In genomic region chr9:95952471-95952870, GRCh38 we compare ENCODE assay signal across 28 cellular contexts.
"Had no signal": no experiment of that assay in that cellular context is flagged by ENCODE, and none has a peak within 500 bp of the region (broad histone marks: within the 10 kb centered on the region; RNA-seq: fewer than 3 reads in every experiment).

No MANE protein-coding gene starts in this region.

- H3K27ac ChIP-seq: brain microvascular endothelial cell, coronary artery, dorsolateral prefrontal cortex, esophagus muscularis mucosa, gastroesophageal sphincter had no signal

- H3K27me3 Mint-ChIP-seq: activated CD4-positive, alpha-beta memory T cell treated with anti-CD3 and anti-CD28 coated beads, Interleukin-2, amount 10 ng/mL, durations not matched to agents 7 days and 5 days; activated CD4-positive, alpha-beta T cell treated with anti-CD3 and anti-CD28 coated beads, Interleukin-2, amount 10 ng/mL, durations not matched to agents 7 days and 5 days; activated naive CD4-positive, alpha-beta T cell treated with anti-CD3 and anti-CD28 coated beads, Interleukin-2, amount 10 ng/mL, durations not matched to agents 7 days and 5 days; activated naive CD8-positive, alpha-beta T cell treated with anti-CD3 and anti-CD28 coated beads, Interleukin-2, amount 10 ng/mL, durations not matched to agents 7 days and 5 days; activated T-cell treated with anti-CD3 and anti-CD28 coated beads, Interleukin-2, amount 50 U/mL, for 24 hours; central memory CD8-positive, alpha-beta T cell; dendritic cell treated with granulocyte-macrophage colony-stimulating factor and Interleukin-4, amounts not matched to agents 40 ng/mL and 50 ng/mL, for 4 days had no signal

- DNase-seq: activated CD4-positive, alpha-beta memory T cell treated with anti-CD3 and anti-CD28 coated beads, Interleukin-2, amount 10 ng/mL, durations not matched to agents 7 days and 5 days; activated CD4-positive, alpha-beta T cell treated with anti-CD3 and anti-CD28 coated beads for 1 hour; activated CD4-positive, alpha-beta T cell treated with anti-CD3 and anti-CD28 coated beads for 4 hours; activated CD4-positive, alpha-beta T cell treated with anti-CD3 and anti-CD28 coated beads, Interleukin-2, amount 10 ng/mL, durations not matched to agents 7 days and 5 days; activated CD4-positive, alpha-beta T cell treated with anti-CD3 and anti-CD28 coated beads, Interleukin-2, amount 50 U/mL, for 4 hours; activated CD4-positive, CD25-positive, alpha-beta regulatory T cell; activated CD8-positive, alpha-beta memory T cell treated with anti-CD3 and anti-CD28 coated beads, Interleukin-2, amount 50 U/mL, for 48 hours; activated gamma-delta T cell; activated naive CD4-positive, alpha-beta T cell; activated naive CD4-positive, alpha-beta T cell treated with anti-CD3 and anti-CD28 coated beads, Interleukin-2, amount 10 ng/mL, durations not matched to agents 7 days and 5 days; activated naive CD8-positive, alpha-beta T cell treated with anti-CD3 and anti-CD28 coated beads, Interleukin-2, amount 10 ng/mL, durations not matched to agents 7 days and 5 days; activated T-cell treated with anti-CD3 and anti-CD28 coated beads for 4 hours; activated T-cell treated with anti-CD3 and anti-CD28 coated beads, Interleukin-2, amount 50 U/mL, for 24 hours; activated T-cell treated with anti-CD3 and anti-CD28 coated beads, Interleukin-2, amount 50 U/mL, for 72 hours; amniotic stem cell; anterior cingulate cortex; brain microvascular endothelial cell; dorsolateral prefrontal cortex; effector memory CD4-positive, alpha-beta T cell; endodermal cell; foreskin melanocyte; T-helper 2 cell had no signal

- H3K4me1 Mint-ChIP-seq: endodermal cell had no signal

- H3K4me3 Mint-ChIP-seq: activated CD4-positive, alpha-beta memory T cell treated with anti-CD3 and anti-CD28 coated beads, Interleukin-2, amount 10 ng/mL, durations not matched to agents 7 days and 5 days; activated CD4-positive, alpha-beta T cell treated with anti-CD3 and anti-CD28 coated beads, Interleukin-2, amount 10 ng/mL, durations not matched to agents 7 days and 5 days; activated naive CD4-positive, alpha-beta T cell treated with anti-CD3 and anti-CD28 coated beads, Interleukin-2, amount 10 ng/mL, durations not matched to agents 7 days and 5 days; activated naive CD8-positive, alpha-beta T cell treated with anti-CD3 and anti-CD28 coated beads, Interleukin-2, amount 10 ng/mL, durations not matched to agents 7 days and 5 days; activated T-cell treated with anti-CD3 and anti-CD28 coated beads, Interleukin-2, amount 50 U/mL, for 24 hours; activated T-cell treated with anti-CD3 and anti-CD28 coated beads, Interleukin-2, amount 50 U/mL, for 72 hours; central memory CD8-positive, alpha-beta T cell; dendritic cell treated with granulocyte-macrophage colony-stimulating factor and Interleukin-4, amounts not matched to agents 40 ng/mL and 50 ng/mL, for 4 days; endodermal cell had no signal

- H3K4me1 ChIP-seq: esophagus muscularis mucosa, gastroesophageal sphincter had no signal

- H3K9me3 ChIP-seq: esophagus muscularis mucosa had no signal

- ATAC-seq: activated naive CD4-positive, alpha-beta T cell treated with anti-CD3 and anti-CD28 coated beads, Interleukin-2, amount 50 U/mL, for 72 hours; activated T-cell treated with anti-CD3 and anti-CD28 coated beads, Interleukin-2, amount 50 U/mL, for 72 hours; gastroesophageal sphincter had no signal

- H3K27me3 ChIP-seq: brain microvascular endothelial cell, dorsolateral prefrontal cortex, esophagus muscularis mucosa, gastroesophageal sphincter had no signal

- H3K27ac Mint-ChIP-seq: activated CD4-positive, alpha-beta memory T cell treated with anti-CD3 and anti-CD28 coated beads, Interleukin-2, amount 10 ng/mL, durations not matched to agents 7 days and 5 days; activated CD4-positive, alpha-beta T cell treated with anti-CD3 and anti-CD28 coated beads, Interleukin-2, amount 10 ng/mL, durations not matched to agents 7 days and 5 days; activated naive CD4-positive, alpha-beta T cell treated with anti-CD3 and anti-CD28 coated beads, Interleukin-2, amount 10 ng/mL, durations not matched to agents 7 days and 5 days; activated naive CD4-positive, alpha-beta T cell treated with anti-CD3 and anti-CD28 coated beads, Interleukin-2, amount 50 U/mL, for 72 hours; activated naive CD8-positive, alpha-beta T cell treated with anti-CD3 and anti-CD28 coated beads, Interleukin-2, amount 10 ng/mL, durations not matched to agents 7 days and 5 days; activated T-cell treated with anti-CD3 and anti-CD28 coated beads, Interleukin-2, amount 50 U/mL, for 24 hours; activated T-cell treated with anti-CD3 and anti-CD28 coated beads, Interleukin-2, amount 50 U/mL, for 72 hours; dendritic cell treated with granulocyte-macrophage colony-stimulating factor and Interleukin-4, amounts not matched to agents 40 ng/mL and 50 ng/mL, for 4 days; endodermal cell had no signal

- H3K4me3 ChIP-seq: coronary artery, dorsolateral prefrontal cortex, esophagus muscularis mucosa, gastroesophageal sphincter had no signal
